Comparison of ENCODE assay signal across 14 cellular contexts in genomic region chr18:26686532-26686931, GRCh38.
"Had no signal": no experiment of that assay in that cellular context is flagged by ENCODE, and none has a peak within 500 bp of the region (broad histone marks: within the 10 kb centered on the region; RNA-seq: fewer than 3 reads in every experiment).

No MANE protein-coding gene starts in this region.

- ATAC-seq: activated T-helper 17 cell treated with anti-CD3 and anti-CD28 coated beads, Interleukin-2, amount 50 U/mL, for 72 hours; foreskin keratinocyte; left lobe of liver had no signal

- H2AFZ ChIP-seq: parathyroid adenoma had no signal

- H3K27ac Mint-ChIP-seq: activated B cell treated with CpG ODN at 0.5 μM for 24 hours; activated CD4-positive, alpha-beta memory T cell treated with anti-CD3 and anti-CD28 coated beads for 36 hours; activated naive CD8-positive, alpha-beta T cell treated with anti-CD3 and anti-CD28 coated beads, Interleukin-2, amount 10 ng/mL, durations not matched to agents 7 days and 5 days; activated T-helper 17 cell treated with anti-CD3 and anti-CD28 coated beads, Interleukin-2, amount 50 U/mL, for 72 hours had no signal

- H3K27ac ChIP-seq: foreskin keratinocyte, parathyroid adenoma had no signal

- H3K4me1 Mint-ChIP-seq: activated B cell treated with CpG ODN at 0.5 μM for 24 hours; activated naive CD8-positive, alpha-beta T cell treated with anti-CD3 and anti-CD28 coated beads, Interleukin-2, amount 10 ng/mL, durations not matched to agents 7 days and 5 days; activated T-helper 17 cell treated with anti-CD3 and anti-CD28 coated beads, Interleukin-2, amount 50 U/mL, for 72 hours had no signal

- H3K27me3 ChIP-seq: dorsolateral prefrontal cortex had no signal

- H3K4me3 Mint-ChIP-seq: activated B cell treated with CpG ODN at 0.5 μM for 24 hours; activated CD4-positive, alpha-beta memory T cell treated with anti-CD3 and anti-CD28 coated beads for 36 hours; activated naive CD8-positive, alpha-beta T cell treated with anti-CD3 and anti-CD28 coated beads, Interleukin-2, amount 10 ng/mL, durations not matched to agents 7 days and 5 days; activated T-helper 17 cell treated with anti-CD3 and anti-CD28 coated beads, Interleukin-2, amount 50 U/mL, for 72 hours had no signal

- H3K4me1 ChIP-seq: foreskin keratinocyte, parathyroid adenoma had no signal

- H3K27me3 Mint-ChIP-seq: activated CD4-positive, alpha-beta memory T cell treated with anti-CD3 and anti-CD28 coated beads for 36 hours; activated T-helper 17 cell treated with anti-CD3 and anti-CD28 coated beads, Interleukin-2, amount 50 U/mL, for 72 hours had no signal

- H3K9ac ChIP-seq: parathyroid adenoma had no signal

- H3K9me3 Mint-ChIP-seq: activated CD4-positive, alpha-beta memory T cell treated with anti-CD3 and anti-CD28 coated beads for 36 hours had no signal

- DNase-seq: activated B cell treated with CpG ODN at 0.5 μM for 24 hours; activated CD4-positive, alpha-beta memory T cell treated with anti-CD3 and anti-CD28 coated beads for 36 hours; activated CD4-positive, alpha-beta T cell treated with anti-CD3 and anti-CD28 coated beads for 4 hours; activated naive CD4-positive, alpha-beta T cell; activated naive CD8-positive, alpha-beta T cell treated with anti-CD3 and anti-CD28 coated beads, Interleukin-2, amount 10 ng/mL, durations not matched to agents 7 days and 5 days; activated T-cell treated with anti-CD3 and anti-CD28 coated beads for 4 hours; dorsolateral prefrontal cortex; foreskin keratinocyte; retina; stimulated activated naive CD4-positive, alpha-beta T cell had no signal

- H3K36me3 Mint-ChIP-seq: activated CD4-positive, alpha-beta memory T cell treated with anti-CD3 and anti-CD28 coated beads for 36 hours; activated naive CD8-positive, alpha-beta T cell treated with anti-CD3 and anti-CD28 coated beads, Interleukin-2, amount 10 ng/mL, durations not matched to agents 7 days and 5 days had no signal

- H3K4me3 ChIP-seq: dorsolateral prefrontal cortex, lung had no signal
